In the genomic region with DNA sequence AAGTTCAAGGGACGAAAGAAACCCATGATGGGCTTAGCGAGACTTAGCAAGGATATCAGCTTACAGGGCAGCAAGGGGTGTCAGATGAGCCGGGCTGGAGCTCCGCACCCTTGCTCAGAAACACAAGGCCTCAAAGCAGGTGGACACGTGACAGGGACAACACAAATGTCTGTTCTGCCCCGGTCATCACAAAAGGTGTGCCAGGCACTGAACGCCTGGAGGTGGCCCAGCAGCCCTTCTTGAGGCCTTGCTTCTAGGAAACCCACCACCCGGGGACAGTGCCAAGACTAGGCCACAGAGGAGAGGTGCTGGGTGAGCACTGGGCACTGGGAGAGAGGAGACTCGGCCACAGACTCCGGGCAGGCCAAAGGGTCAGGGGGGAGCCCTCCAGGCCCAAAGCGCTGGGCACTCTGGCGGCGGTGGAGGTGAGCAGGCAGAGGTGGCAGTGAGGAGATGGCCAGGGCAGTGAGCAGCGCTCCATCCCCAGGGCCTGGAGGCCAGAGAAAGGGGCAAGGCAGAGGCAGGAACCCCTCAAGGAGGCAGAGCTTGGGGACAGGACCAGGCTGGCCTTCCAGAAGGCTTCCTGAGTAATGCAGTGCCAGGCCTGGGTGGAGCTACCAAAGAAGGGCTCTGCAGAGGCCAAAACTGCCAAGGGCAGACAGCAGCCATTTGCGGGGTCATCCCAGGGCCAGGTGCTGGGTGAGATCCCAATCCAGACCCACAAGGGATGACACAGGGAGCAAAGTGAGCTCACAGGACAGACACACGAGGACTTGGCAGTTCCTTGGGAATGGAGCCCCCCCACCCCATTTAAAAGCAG, we compare ENCODE assay signal across 18 cellular contexts. TPM values are rescaled to one million over a fixed set of nuclear protein-coding genes. Genes with fewer than 3 reads are reported as not detected.
"Had no signal": no experiment of that assay in that cellular context is flagged by ENCODE, and none has a peak within 500 bp of the region (broad histone marks: within the 10 kb centered on the region; RNA-seq: fewer than 3 reads in every experiment).

No MANE protein-coding gene starts in this region.

- H3K4me3 ChIP-seq: hepatocyte, right atrium auricular region, smooth muscle cell, suprapubic skin, upper lobe of left lung had no signal

- H3K79me2 ChIP-seq: hepatocyte had no signal

- ATAC-seq: SK-N-SH treated with all-trans-retinoic acid at 6 μM for 48 hours; stimulated activated naive CD8-positive, alpha-beta T cell treated with anti-CD3 and anti-CD28 coated beads, Interleukin-15, Interleukin-2, amounts not matched to agents 100 U/mL and 50 U/mL, for 24 hours had no signal

- H3K4me1 ChIP-seq: upper lobe of left lung had no signal

- H2AFZ ChIP-seq: hepatocyte had no signal

- H3K36me3 ChIP-seq: neutrophil, right atrium auricular region, suprapubic skin, upper lobe of left lung had no signal

- H3K27me3 ChIP-seq: hepatocyte, right atrium auricular region, suprapubic skin, upper lobe of left lung had no signal

- H3K9me3 ChIP-seq: neutrophil, right atrium auricular region, suprapubic skin, upper lobe of left lung had no signal

- H3K27ac ChIP-seq: hepatocyte, neutrophil, right atrium auricular region, suprapubic skin, upper lobe of left lung had no signal

- H3K4me2 ChIP-seq: hepatocyte, smooth muscle cell had no signal

- DNase-seq: activated CD4-positive, alpha-beta memory T cell treated with anti-CD3 and anti-CD28 coated beads, Interleukin-2, amount 10 ng/mL, durations not matched to agents 7 days and 5 days; activated CD4-positive, alpha-beta T cell treated with anti-CD3 and anti-CD28 coated beads for 1 hour; activated gamma-delta T cell; activated T-cell treated with anti-CD3 and anti-CD28 coated beads, Interleukin-2, amount 50 U/mL, for 24 hours; amniotic stem cell; caudate nucleus; islet precursor cell; mesendoderm; stimulated activated naive CD8-positive, alpha-beta T cell treated with anti-CD3 and anti-CD28 coated beads, Interleukin-15, Interleukin-2, amounts not matched to agents 100 U/mL and 50 U/mL, for 24 hours had no signal

RNA-seq across cellular contexts. Expression of a gene that starts 22.7 kb away (rescaled TPM):
- total RNA-seq: activated CD4-positive, alpha-beta memory T cell treated with anti-CD3 and anti-CD28 coated beads, Interleukin-2, amount 10 ng/mL, durations not matched to agents 7 days and 5 days; liver; smooth muscle cell; T-helper 1 cell treated with Interleukin-12 subunit alpha and Interleukin-12 subunit beta and Interleukin-4 antibody, amounts not matched to agents 30 ng/mL and 1 ng/mL, for 36 hours had no signal
- polyA plus RNA-seq: smooth muscle cell had no signal
